8 cellular contexts compared by ENCODE assay signal in genomic region chr3:100708989-100709839, GRCh38. TPM values are rescaled to one million over a fixed set of nuclear protein-coding genes. Genes with fewer than 3 reads are reported as not detected.
DNase-seq lines count a peak whose midpoint lies in the region; ATAC-seq and TF ChIP-seq lines count a peak whose summit lies in the region.

Gene TFG (plus strand): TSS chr3:100709494. CDS start chr3:100713686, 4,192 bp downstream.

- H4K20me1 ChIP-seq in SU-DHL-6 (ENCODE audit: low read depth, low read length) (peaks cover 15% of the 10 kb centered on the region), osteoblast (ENCODE audit: insufficient read depth, low read length) (peaks cover 40% of the 10 kb centered on the region)

- peak within 1 kb of the TSS; percentile 90 for H3K4me3 Mint-ChIP-seq in activated naive CD8-positive, alpha-beta T cell treated with anti-CD3 and anti-CD28 coated beads, Interleukin-2, amount 10 ng/mL, durations not matched to agents 7 days and 5 days
- peak within 1 kb of the TSS; percentile 88 for H3K4me3 Mint-ChIP-seq in glutamatergic neuron (ENCODE audit: unreplicated experiment)

- TF ChIP-seq CTCF in SU-DHL-6 (IDR thresholded peaks at IDR 0.05; ENCODE audit: insufficient read depth, low read length, poor library complexity, severe bottlenecking) = no peak
- no peak for TF ChIP-seq CTCF in glutamatergic neuron (IDR thresholded peaks at IDR 0.05; ENCODE audit: partially characterized antibody, unreplicated experiment)
- TF ChIP-seq CTCF in osteoblast (IDR thresholded peaks at IDR 0.05; ENCODE audit: extremely low read depth, low read depth, low read length) = no peak
- no peak for TF ChIP-seq CTCF in thoracic aorta (IDR thresholded peaks at IDR 0.05)

- POLR2A ChIA-PET in activated naive CD8-positive, alpha-beta T cell treated with anti-CD3 and anti-CD28 coated beads, Interleukin-2, amount 10 ng/mL, durations not matched to agents 7 days and 5 days (lab: Charles Lee) = interaction anchor here (0.7 to 2.3 kb wide), 8 partner anchors 9 to 308 kb away, joined by 3 to 9 read pairs (median 4); partner anchors contain the start of genes LNP1 and TOMM70

- DNase-seq in NCI-H128 (lab: John Stamatoyannopoulos, UW; ENCODE audit: unreplicated experiment) = peak; percentile 95
- peak; percentile 98 for DNase-seq in activated naive CD8-positive, alpha-beta T cell treated with anti-CD3 and anti-CD28 coated beads, Interleukin-2, amount 10 ng/mL, durations not matched to agents 7 days and 5 days
- peak; percentile 97 for DNase-seq in glutamatergic neuron
- DNase-seq in osteoblast (ENCODE audit: insufficient read length, low spot score, missing footprints) = peak; percentile 99
- peak; percentile 87 for DNase-seq in thoracic aorta (ENCODE audit: low spot score)

- H3K9me2 ChIP-seq in SU-DHL-6 (replicated peaks; ENCODE audit: insufficient read depth, low read length) = no peaks in the 10 kb centered on the region

- peaks cover 15% of the 10 kb centered on the region for H3K36me3 Mint-ChIP-seq in activated naive CD8-positive, alpha-beta T cell treated with anti-CD3 and anti-CD28 coated beads, Interleukin-2, amount 10 ng/mL, durations not matched to agents 7 days and 5 days
- H3K36me3 Mint-ChIP-seq in glutamatergic neuron (ENCODE audit: unreplicated experiment) = peaks cover 4% of the 10 kb centered on the region

- H3K4me3 ChIP-seq in SU-DHL-6 (ENCODE audit: insufficient read depth, low read length, poor library complexity, severe bottlenecking) (peak within 1 kb of the TSS; percentile 83), osteoblast (ENCODE audit: insufficient read depth, low read length) (peak within 1 kb of the TSS; percentile 73), thoracic aorta (peak within 1 kb of the TSS; percentile 91)

- H3K9ac ChIP-seq in SU-DHL-6 (ENCODE audit: low read length) = peak within 1 kb of the TSS; percentile 73

- H3K27me3 ChIP-seq in SU-DHL-6 (ENCODE audit: low read length) (no peaks in the 10 kb centered on the region), osteoblast (ENCODE audit: insufficient read depth, low read length) (no peaks in the 10 kb centered on the region), thoracic aorta (replicated peaks; ENCODE audit: insufficient read depth) (no peaks in the 10 kb centered on the region)

- H3K4me2 ChIP-seq in SU-DHL-6 (ENCODE audit: low read depth, low read length, poor library complexity, severe bottlenecking) (peak within 1 kb of the TSS; percentile 88), osteoblast (ENCODE audit: insufficient read depth, low read length) (peak within 1 kb of the TSS; percentile 83)

- H2AFZ ChIP-seq in SU-DHL-6 (ENCODE audit: low read depth, low read length, severe bottlenecking) (peak within 1 kb of the TSS; percentile 98), osteoblast (ENCODE audit: low read length) (peak within 1 kb of the TSS; percentile 73)

- peak; percentile 58 for TF ChIP-seq POLR2A in GM10847 (IDR thresholded peaks at IDR 0.05; ENCODE audit: extremely low read depth, insufficient read length)

- H3K27ac ChIP-seq in SU-DHL-6 (ENCODE audit: low read depth, low read length) (peak within 1 kb of the TSS; percentile 54), osteoblast (ENCODE audit: low read depth, low read length) (peak within 1 kb of the TSS; percentile 82), thoracic aorta (peak within 1 kb of the TSS; percentile 90 to 94)

- H3K27ac Mint-ChIP-seq in activated naive CD8-positive, alpha-beta T cell treated with anti-CD3 and anti-CD28 coated beads, Interleukin-2, amount 10 ng/mL, durations not matched to agents 7 days and 5 days = peak within 1 kb of the TSS; percentile 93
- peak within 1 kb of the TSS; percentile 76 for H3K27ac Mint-ChIP-seq in glutamatergic neuron (ENCODE audit: unreplicated experiment)

- no peaks in the 10 kb centered on the region for H3K9me3 Mint-ChIP-seq in activated naive CD8-positive, alpha-beta T cell treated with anti-CD3 and anti-CD28 coated beads, Interleukin-2, amount 10 ng/mL, durations not matched to agents 7 days and 5 days
- peaks cover 4% of the 10 kb centered on the region for H3K9me3 Mint-ChIP-seq in glutamatergic neuron (ENCODE audit: unreplicated experiment)

- H3K79me2 ChIP-seq in SU-DHL-6 (ENCODE audit: insufficient read depth, low read length) (peaks cover 42% of the 10 kb centered on the region), osteoblast (ENCODE audit: insufficient read depth, low read length) (peaks cover 46% of the 10 kb centered on the region)

- H3F3A ChIP-seq in SU-DHL-6 (ENCODE audit: insufficient read depth) = no peaks in the 10 kb centered on the region; the same call in 1 of the 2 replicates

- H3K27me3 Mint-ChIP-seq in activated naive CD8-positive, alpha-beta T cell treated with anti-CD3 and anti-CD28 coated beads, Interleukin-2, amount 10 ng/mL, durations not matched to agents 7 days and 5 days = no peaks in the 10 kb centered on the region
- H3K27me3 Mint-ChIP-seq in glutamatergic neuron (ENCODE audit: unreplicated experiment) = no peaks in the 10 kb centered on the region

- H3K4me1 Mint-ChIP-seq in activated naive CD8-positive, alpha-beta T cell treated with anti-CD3 and anti-CD28 coated beads, Interleukin-2, amount 10 ng/mL, durations not matched to agents 7 days and 5 days = peaks cover 26% of the 10 kb centered on the region
- peaks cover 7% of the 10 kb centered on the region for H3K4me1 Mint-ChIP-seq in glutamatergic neuron (ENCODE audit: low read depth, unreplicated experiment)

- H3K4me1 ChIP-seq in osteoblast (ENCODE audit: insufficient read depth, low read length) (peaks cover 21% of the 10 kb centered on the region), thoracic aorta (ENCODE audit: control insufficient read depth in 1 of 2, low read depth in 2 of 2) (peaks cover 15 to 35% of the 10 kb centered on the region in 2 donors)

- H3K36me3 ChIP-seq in SU-DHL-6 (ENCODE audit: low read length) (peaks cover 3% of the 10 kb centered on the region; the same call in 1 of the 2 replicates), osteoblast (ENCODE audit: insufficient read depth, low read length) (peaks cover 19% of the 10 kb centered on the region), thoracic aorta (no peaks in the 10 kb centered on the region)

- H3K9me3 ChIP-seq in SU-DHL-6 (ENCODE audit: insufficient read depth, low read length) (no peaks in the 10 kb centered on the region), osteoblast (ENCODE audit: low read depth, low read length) (no peaks in the 10 kb centered on the region), thoracic aorta (no peaks in the 10 kb centered on the region)

- peak; percentile 93 for ATAC-seq in HG02678 (IDR thresholded peaks at IDR 0.05; ENCODE audit: unreplicated experiment)
- peak; percentile 99 for ATAC-seq in activated naive CD8-positive, alpha-beta T cell treated with anti-CD3 and anti-CD28 coated beads, Interleukin-2, amount 10 ng/mL, durations not matched to agents 7 days and 5 days (ENCODE audit: low read depth)
- ATAC-seq in thoracic aorta (ENCODE audit: insufficient number of reproducible peaks, low FRiP score, low read depth) = peak; percentile 99

RNA-seq across cellular contexts. Expression of gene TFG, which starts in this region (rescaled TPM):
- 10 to 100 TPM; 45.1 to 48.4 TPM for total RNA-seq in activated naive CD8-positive, alpha-beta T cell treated with anti-CD3 and anti-CD28 coated beads, Interleukin-2, amount 10 ng/mL, durations not matched to agents 7 days and 5 days
- total RNA-seq in glutamatergic neuron (ENCODE audit: unreplicated experiment) = 75.0 TPM
- 81.4 and 89.0 TPM in 2 replicates for total RNA-seq in osteoblast
- total RNA-seq in thoracic aorta = 10 to 100 TPM; 70.1 to 86.7 TPM

Comparison
In these comparisons a context has a peak if more than half of its experiments do, and no peak if none do; other contexts are left out.
1. Peak in every context shown above with its lines: DNase-seq, ATAC-seq, H3K4me3 ChIP-seq and H3K27ac ChIP-seq.